ENCODE assay signal across 1 cellular context in the genomic region with DNA sequence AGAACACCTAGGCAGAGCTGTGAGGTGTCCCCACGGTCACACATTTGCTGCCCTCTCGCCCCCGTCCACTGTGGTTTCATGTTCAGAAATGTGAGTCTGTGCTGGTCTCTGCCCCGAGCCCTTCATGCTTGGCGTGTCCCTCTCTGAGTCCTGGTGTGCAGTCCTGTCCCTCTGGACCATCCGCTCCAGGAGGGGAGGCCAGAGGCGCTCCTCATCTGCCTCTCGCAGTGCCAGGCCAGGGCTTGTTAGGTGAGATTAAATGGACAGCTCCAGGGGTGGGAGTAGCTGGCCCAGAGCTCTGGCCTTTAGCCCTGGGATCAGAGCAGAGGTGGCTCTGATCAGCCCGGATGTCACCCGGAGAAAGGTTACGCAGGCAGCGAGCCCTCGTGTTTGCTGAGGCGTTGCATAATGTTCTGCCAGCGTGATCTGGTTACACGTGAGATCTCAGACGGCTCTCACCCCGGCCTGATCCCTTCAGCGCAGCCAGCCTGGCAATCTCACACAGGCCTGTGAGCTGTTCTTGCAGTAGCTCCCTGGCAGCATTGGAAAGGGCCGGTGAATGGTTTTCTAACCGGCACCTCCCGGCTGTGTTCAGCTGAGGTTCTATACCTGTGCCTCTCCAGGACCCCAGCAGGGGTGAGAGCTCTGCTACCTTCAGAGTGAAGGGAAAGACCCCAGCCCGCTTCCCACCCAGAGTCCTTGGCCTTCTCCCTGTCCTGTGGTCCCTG.
TF ChIP-seq lines count a peak whose summit lies in the region.

No MANE protein-coding gene starts in this region.

TF ChIP-seq in K562, 482 proteins besides CTCF, POLR2A, EP300 and RAD21:
- TF ChIP-seq POLR2G (IDR thresholded peaks at IDR 0.05; ENCODE audit: low read depth, low read length) (0 out of 2 replicates have a peak, but pooled peaks have one; percentile 9), ZNF79 (CRISPR knock-in tag; IDR thresholded peaks at IDR 0.05; ENCODE audit: low read depth) (no peak), RBFOX2 (IDR thresholded peaks at IDR 0.05; ENCODE audit: low read depth, low read length) (0 out of 2 replicates have a peak, but pooled peaks have one; percentile 21)
